Comparison of ENCODE assay signal across 17 cellular contexts in the genomic region with DNA sequence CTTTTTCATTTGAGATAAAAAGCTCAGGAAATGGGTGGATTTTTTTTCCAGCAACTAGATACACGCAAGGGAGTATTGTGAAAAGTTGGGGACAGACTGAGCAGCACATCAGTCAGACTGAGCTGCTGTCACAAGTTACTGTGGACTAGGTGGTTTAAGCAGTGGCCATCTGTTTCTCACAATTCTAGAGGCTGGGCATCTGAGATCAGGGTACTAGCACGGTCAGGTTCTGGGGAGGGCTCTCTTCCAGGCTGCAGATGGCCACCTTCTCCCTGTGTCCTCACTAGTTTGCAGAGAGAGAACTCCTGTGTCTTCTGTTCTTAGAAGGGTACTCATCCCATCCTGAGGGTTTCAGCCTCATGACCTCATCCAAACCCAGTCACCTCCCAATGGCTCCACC.
"Had no signal": no experiment of that assay in that cellular context is flagged by ENCODE, and none has a peak within 500 bp of the region (broad histone marks: within the 10 kb centered on the region; RNA-seq: fewer than 3 reads in every experiment).

No MANE protein-coding gene starts in this region.

- H3K4me3 ChIP-seq: adrenal gland had no signal

- DNase-seq: activated B cell treated with CpG ODN at 0.5 μM for 24 hours; activated CD4-positive, alpha-beta T cell treated with anti-CD3 and anti-CD28 coated beads for 1 hour; activated CD4-positive, alpha-beta T cell treated with anti-CD3 and anti-CD28 coated beads, Interleukin-2, amount 10 ng/mL, durations not matched to agents 24 days and 14 days; activated CD4-positive, alpha-beta T cell treated with anti-CD3 and anti-CD28 coated beads, Interleukin-2, amount 50 U/mL, for 48 hours; activated CD8-positive, alpha-beta memory T cell treated with anti-CD3 and anti-CD28 coated beads for 24 hours; activated naive CD4-positive, alpha-beta T cell treated with anti-CD3 and anti-CD28 coated beads, Interleukin-2, amount 50 U/mL, for 16 hours; activated naive CD8-positive, alpha-beta T cell treated with anti-CD3 and anti-CD28 coated beads, Interleukin-2, amount 10 ng/mL, durations not matched to agents 7 days and 5 days; activated T-cell treated with anti-CD3 and anti-CD28 coated beads, Interleukin-2, amount 50 U/mL, for 72 hours; adrenal gland; anterior cingulate cortex; MM.1S; NCI-H1930; NCI-H345; NCI-H510A; SIG-M5; T-helper 17 cell; T-helper 9 cell had no signal

- H3K27me3 ChIP-seq: adrenal gland had no signal

- H3K27ac ChIP-seq: adrenal gland had no signal

- H3K9me3 ChIP-seq: adrenal gland had no signal

- H3K36me3 ChIP-seq: adrenal gland had no signal

- H3K4me1 ChIP-seq: adrenal gland had no signal

- ATAC-seq: activated T-cell treated with anti-CD3 and anti-CD28 coated beads, Interleukin-2, amount 50 U/mL, for 72 hours; T-helper 17 cell had no signal
